31 cellular contexts compared by ENCODE assay signal in genomic region chr1:164806531-164806930, GRCh38.
"Had no signal": no experiment of that assay in that cellular context is flagged by ENCODE, and none has a peak within 500 bp of the region (broad histone marks: within the 10 kb centered on the region; RNA-seq: fewer than 3 reads in every experiment).

No MANE protein-coding gene starts in this region.

- H3K4me3 ChIP-seq: heart left ventricle, left ventricle myocardium inferior, lung, mucosa of descending colon, neural progenitor cell, sigmoid colon, smooth muscle cell, stomach, thoracic aorta, tibial artery, uterus had no signal

- ATAC-seq: heart left ventricle; left colon; mucosa of descending colon; naive thymus-derived CD8-positive, alpha-beta T cell; right cardiac atrium; stimulated activated naive B cell treated with anti-CD40 and anti-IgM and Interleukin-4, amounts not matched to agents 10 μg/mL and 1 μg/mL and 100 μg/mL, for 72 hours; stimulated activated naive CD8-positive, alpha-beta T cell treated with anti-CD3 and anti-CD28 coated beads, Interleukin-15, Interleukin-2, amounts not matched to agents 100 U/mL and 50 U/mL, for 24 hours had no signal

- H3K36me3 Mint-ChIP-seq: naive thymus-derived CD8-positive, alpha-beta T cell; stimulated activated naive B cell treated with anti-CD40 and anti-IgM and Interleukin-4, amounts not matched to agents 10 μg/mL and 1 μg/mL and 100 μg/mL, for 72 hours had no signal

- DNase-seq: glutamatergic neuron; heart left ventricle; hypothalamus; immature natural killer cell; kidney; left colon; left ventricle myocardium inferior; mesendoderm; midbrain; mucosa of descending colon; naive thymus-derived CD8-positive, alpha-beta T cell; nephron progenitor cell; occipital lobe; posterior cingulate gyrus; retina; right cardiac atrium; sigmoid colon; stimulated activated CD4-positive, alpha-beta T cell treated with anti-CD3 and anti-CD28 coated beads, Interleukin-1b, Interleukin-23, amount 100 ng/mL, for 48 hours; stimulated activated CD4-positive, alpha-beta T cell treated with anti-CD3 and anti-CD28 coated beads, Interleukin-2, amount 100 ng/mL, for 48 hours; stimulated activated naive B cell treated with anti-CD40 and anti-IgM and Interleukin-4, amounts not matched to agents 10 μg/mL and 1 μg/mL and 100 μg/mL, for 72 hours; stimulated activated naive CD8-positive, alpha-beta T cell treated with anti-CD3 and anti-CD28 coated beads, Interleukin-15, Interleukin-2, amounts not matched to agents 100 U/mL and 50 U/mL, for 24 hours; stomach; tibial artery; trophoblast cell; uterus had no signal

- H3K9me3 Mint-ChIP-seq: immature natural killer cell; nephron progenitor cell; neural progenitor cell; stimulated activated naive B cell treated with anti-CD40 and anti-IgM and Interleukin-4, amounts not matched to agents 10 μg/mL and 1 μg/mL and 100 μg/mL, for 72 hours had no signal

- H3K27ac ChIP-seq: heart left ventricle, left ventricle myocardium inferior, neural progenitor cell, neutrophil, stomach, thoracic aorta, tibial artery had no signal

- H3K27me3 Mint-ChIP-seq: naive thymus-derived CD8-positive, alpha-beta T cell had no signal

- H3K27me3 ChIP-seq: heart left ventricle, neural progenitor cell, neutrophil, sigmoid colon, stomach, tibial artery, uterus had no signal

- H3K4me2 ChIP-seq: neural progenitor cell, smooth muscle cell had no signal

- H3K36me3 ChIP-seq: neutrophil, uterus had no signal

- H3K4me1 Mint-ChIP-seq: naive thymus-derived CD8-positive, alpha-beta T cell; stimulated activated naive B cell treated with anti-CD40 and anti-IgM and Interleukin-4, amounts not matched to agents 10 μg/mL and 1 μg/mL and 100 μg/mL, for 72 hours had no signal

- H3K27ac Mint-ChIP-seq: immature natural killer cell; naive thymus-derived CD8-positive, alpha-beta T cell; nephron progenitor cell; neural progenitor cell; stimulated activated naive B cell treated with anti-CD40 and anti-IgM and Interleukin-4, amounts not matched to agents 10 μg/mL and 1 μg/mL and 100 μg/mL, for 72 hours had no signal

- H3K4me3 Mint-ChIP-seq: immature natural killer cell; naive thymus-derived CD8-positive, alpha-beta T cell; nephron progenitor cell; neural progenitor cell; stimulated activated naive B cell treated with anti-CD40 and anti-IgM and Interleukin-4, amounts not matched to agents 10 μg/mL and 1 μg/mL and 100 μg/mL, for 72 hours had no signal

- H3K9me3 ChIP-seq: heart left ventricle, left ventricle myocardium inferior, mucosa of descending colon, neutrophil, sigmoid colon, stomach, thoracic aorta, tibial artery, uterus had no signal

- FAIRE-seq: islet of Langerhans, kidney had no signal
